25 cellular contexts compared by ENCODE assay signal in the genomic region with DNA sequence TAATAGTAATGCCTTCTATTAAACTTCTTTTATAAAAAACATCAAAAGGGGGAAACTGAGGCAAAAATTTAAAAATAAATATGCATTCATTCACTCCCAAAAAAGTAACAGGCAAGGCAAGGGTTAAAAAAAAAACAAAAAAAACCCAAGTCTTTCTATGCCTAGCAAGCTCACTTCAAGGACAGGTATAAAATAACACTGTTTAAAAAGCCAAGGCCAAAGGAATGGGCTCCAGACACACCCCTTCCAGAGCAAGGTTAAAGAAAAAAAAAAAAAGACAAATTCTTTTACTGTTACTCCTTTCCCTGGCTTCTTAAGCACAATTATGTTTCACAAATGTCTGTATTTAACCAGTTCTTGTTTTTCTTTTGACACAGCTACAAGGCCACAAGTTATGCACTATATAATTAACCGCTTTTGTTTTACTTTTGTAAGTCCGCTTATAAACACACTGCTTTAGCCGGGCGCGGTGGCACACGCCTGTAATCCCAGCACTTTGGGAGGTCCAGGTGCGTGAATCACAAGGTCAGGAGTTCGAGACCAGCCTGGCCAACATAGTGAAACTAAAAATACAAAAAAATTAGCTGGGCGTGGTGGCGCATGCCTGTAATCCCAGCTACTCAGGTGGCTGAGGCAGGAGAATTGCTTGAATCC. TPM values are rescaled to one million over a fixed set of nuclear protein-coding genes. Genes with fewer than 3 reads are reported as not detected.
DNase-seq lines count a peak whose midpoint lies in the region; ATAC-seq and TF ChIP-seq lines count a peak whose summit lies in the region.
"Had no signal": no experiment of that assay in that cellular context is flagged by ENCODE, and none has a peak within 500 bp of the region (broad histone marks: within the 10 kb centered on the region; RNA-seq: fewer than 3 reads in every experiment).

No MANE protein-coding gene starts in this region.

- CTCF ChIA-PET in PC-9 (lab: Charles Lee), result no interaction called here

- no peak overlapping the region for H3K27ac ChIP-seq in PC-9
- H3K27ac ChIP-seq in ovary, result peak overlapping the region in 1 of 2 donors; percentile 86
- H3K27ac ChIP-seq in substantia nigra (ENCODE audit: low read depth, low read length, poor library complexity, severe bottlenecking), result no peak overlapping the region
- H3K27ac ChIP-seq: A549, BLaER1 had no signal

- H3K4me3 ChIP-seq in PC-9 (no peak overlapping the region), ovary (peak overlapping the region; percentile 14)
- H3K4me3 ChIP-seq: A549, BLaER1 had no signal

- TF ChIP-seq CTCF in PC-9 (conservative IDR thresholded peaks at IDR 0.05) (no peak), ovary (IDR thresholded peaks at IDR 0.05) (no peak)

- no peak for TF ChIP-seq EP300 in ovary (IDR thresholded peaks at IDR 0.05)

- H2AFZ ChIP-seq in PC-9, result no peak overlapping the region

- POLR2A ChIA-PET in PC-9 (lab: Charles Lee; ENCODE audit: unreplicated experiment), result interaction anchor here (0.6 kb wide), 1 partner anchor 21 kb away, joined by 16 read pairs; no protein-coding TSS in a partner anchor

- DNase-seq in H4 (ENCODE audit: low spot score), result peak; percentile 44
- DNase-seq in PC-9, result peak in 1 of 2 experiments; percentile 65
- peak; percentile 16 for DNase-seq in fibroblast of peridontal ligament (ENCODE audit: extremely low read depth)
- peak in 1 of 5 donors; percentile 58 for DNase-seq in ovary
- no peak for DNase-seq in substantia nigra (lab: John Stamatoyannopoulos, UW)
- DNase-seq in activated gamma-delta T cell (lab: John Stamatoyannopoulos, UW), result no peak
- no peak for DNase-seq in activated CD8-positive, alpha-beta memory T cell treated with anti-CD3 and anti-CD28 coated beads, Interleukin-2, amount 50 U/mL, for 48 hours
- DNase-seq: CD4-positive, alpha-beta memory T cell; GF-D8; MM.1S; NCI-H1092; NCI-H146; NCI-H2081; NCI-H2171 treated with DMSO at 0.1 percent for 48 hours; NCI-H446 treated with DMSO at 0.1 percent for 48 hours; NCI-H774; OCI-M1; SHP77 treated with DMSO at 0.1 percent for 48 hours; SK-N-SH had no signal

- H3K27me3 ChIP-seq in PC-9 (ENCODE audit: insufficient read depth, low read depth), result peaks cover 15% of the 10 kb centered on the region
- H3K27me3 ChIP-seq in ovary, result no peaks in the 10 kb centered on the region
- H3K27me3 ChIP-seq: BLaER1 had no signal

- no TSS peak for BruUV-seq in PC-9 (replicated peaks; lab: Mats Ljungman, UMichigan)

- H4K20me1 ChIP-seq in PC-9 (ENCODE audit: insufficient read depth), result no peaks in the 10 kb centered on the region
- H4K20me1 ChIP-seq: BLaER1 had no signal

- 5 to 26% (median 18%) methylated on average over 10 of the region's 10 CpGs for WGBS in ovary, 3 donors

- H3K79me2 ChIP-seq in PC-9 (ENCODE audit: low read depth), result no peaks in the 10 kb centered on the region

- intact Hi-C loops in PC-9 (cut with micrococcal nuclease; ENCODE audit: unreplicated experiment), result no loop called here
- intact Hi-C loops in ovary (cut with DNase I), result no loop called here

- H3K4me2 ChIP-seq in PC-9, result peak overlapping the region; percentile 5; the same call in 1 of the 2 replicates
- H3K4me2 ChIP-seq: A549, BLaER1, SK-N-SH had no signal

- H3K4me1 ChIP-seq in PC-9 (replicated peaks; ENCODE audit: insufficient read depth) (peaks cover 36% of the 10 kb centered on the region), ovary (ENCODE audit: insufficient read depth) (peaks cover 16% of the 10 kb centered on the region)
- H3K4me1 ChIP-seq: A549 had no signal

- H3K9me3 ChIP-seq in PC-9 (ENCODE audit: insufficient read depth, low read depth), result no peaks in the 10 kb centered on the region
- no peaks in the 10 kb centered on the region for H3K9me3 ChIP-seq in ovary
- H3K9me3 ChIP-seq: A549, SK-N-SH had no signal

- no peak for TF ChIP-seq POLR2A in ovary (IDR thresholded peaks at IDR 0.05)

- H3K36me3 ChIP-seq in PC-9 (ENCODE audit: low read depth), result no peaks in the 10 kb centered on the region
- H3K36me3 ChIP-seq in ovary, result no peaks in the 10 kb centered on the region
- H3K36me3 ChIP-seq: BLaER1 had no signal

- H3K9me2 ChIP-seq in PC-9 (ENCODE audit: insufficient read depth), result no peaks in the 10 kb centered on the region
- H3K9me2 ChIP-seq: SK-N-SH had no signal

- ATAC-seq in HG03175 (IDR thresholded peaks at IDR 0.05; ENCODE audit: unreplicated experiment), result no peak

- H3F3A ChIP-seq in PC-9 (ENCODE audit: insufficient read depth, low read depth), result peaks cover 16% of the 10 kb centered on the region

RNA-seq across cellular contexts. Expression of a gene that starts 3.6 kb away (rescaled TPM):
- not detected in 2 replicates for total RNA-seq in H4 (2014; rRNA removed; shearing (Covaris generic))
- not detected in 2 replicates for total RNA-seq in PC-9 (2021)
- 100 to 1,000 TPM in 1 of 7 donors, 10 to 100 TPM in 6; 44.0 to 117 (median 77.6) TPM for total RNA-seq in ovary
- 100 to 1,000 TPM in 1 of 2 donors, 10 to 100 TPM in 1; 43.3 to 113 TPM for polyA plus RNA-seq in ovary
- total RNA-seq: CD4-positive, alpha-beta memory T cell; H1; LHCN-M2; RPMI7951 had no signal
- polyA plus RNA-seq: A549; CD4-positive, alpha-beta memory T cell; SK-N-SH had no signal

RNA-seq across cellular contexts. Expression of a gene that starts 28.1 kb away (rescaled TPM):
- total RNA-seq in H4 (2014; rRNA removed; shearing (Covaris generic)), result 52.1 and 62.4 TPM in 2 replicates
- total RNA-seq in PC-9 (2021), result 66.8 and 101 TPM in 2 replicates
- total RNA-seq in ovary, result 10 to 100 TPM; 18.7 to 47.7 (median 38.5) TPM
- 10 to 100 TPM; 19.0 to 27.3 TPM for polyA plus RNA-seq in ovary

RNA-seq across cellular contexts. Expression of a gene that starts 28.4 kb away (rescaled TPM):
- 16.0 and 19.0 TPM in 2 replicates for total RNA-seq in H4 (2014; rRNA removed; shearing (Covaris generic))
- total RNA-seq in PC-9 (2021) (15.3 and 19.2 TPM in 2 replicates), ovary (10 to 100 TPM in 5 of 7 donors, 1 to 10 TPM in 2; 4.3 to 23.5 (median 16.0) TPM)
- polyA plus RNA-seq in ovary, result 10 to 100 TPM; 17.3 to 20.1 TPM

Comparison
In these comparisons a context has a peak if more than half of its experiments do, and no peak if none do; other contexts are left out.
1. DNase-seq: peak in H4 (single experiment) and fibroblast of peridontal ligament (single experiment); none in substantia nigra (0 of 49), activated gamma-delta T cell (single experiment) and activated CD8-positive, alpha-beta memory T cell treated with anti-CD3 and anti-CD28 coated beads, Interleukin-2, amount 50 U/mL, for 48 hours (single experiment).
2. RNA of a gene that starts 3.6 kb away (total RNA-seq): 44.0 to 117 TPM in ovary; not detected in H4 and not detected in PC-9; every median in the first group is over 10 times any median in the second.